ENCODE assay signal across 8 cellular contexts in the genomic region with DNA sequence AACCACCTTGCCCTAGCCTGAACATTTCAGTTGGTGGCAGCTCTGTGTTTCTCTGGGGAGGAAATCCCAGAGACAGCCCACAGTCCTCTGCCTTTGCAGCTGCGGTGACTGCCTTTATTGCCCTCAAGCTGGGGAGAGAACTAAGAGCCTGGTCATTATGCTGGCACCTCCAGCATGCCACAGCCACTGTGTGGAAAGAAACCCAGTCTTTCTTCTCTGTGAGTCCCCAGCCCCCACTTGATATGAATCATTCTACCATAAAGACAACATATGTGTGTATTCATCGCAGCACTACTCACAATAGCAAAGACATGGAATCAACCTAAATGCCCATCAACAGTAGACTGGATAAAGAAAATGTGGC.
"Had no signal": no experiment of that assay in that cellular context is flagged by ENCODE, and none has a peak within 500 bp of the region (broad histone marks: within the 10 kb centered on the region; RNA-seq: fewer than 3 reads in every experiment).

No MANE protein-coding gene starts in this region.

- H3K9me3 Mint-ChIP-seq: GM23338, HFFc6 had no signal

- ATAC-seq: GM23338, HCT116, HepG2, K562 had no signal

- H3K27ac ChIP-seq: HL-60 had no signal

- DNase-seq: HFFc6, KG1 had no signal

- H2AFZ ChIP-seq: GM23338 had no signal

- H3K4me2 ChIP-seq: GM23338 had no signal

- H3K27ac Mint-ChIP-seq: GM23338, HFFc6 had no signal

- H3K4me3 Mint-ChIP-seq: GM23338, HFFc6 had no signal

- H3K9me3 ChIP-seq: HAP-1 had no signal

- H3K36me3 ChIP-seq: HAP-1 had no signal

- H3K4me3 ChIP-seq: GM23338, HAP-1, K562 had no signal
